Comparison of ENCODE assay signal across 1 cellular context in genomic region chr7:27211084-27211446, GRCh38.
TF ChIP-seq lines count a peak whose summit lies in the region.

No MANE protein-coding gene starts in this region.

TF ChIP-seq in HepG2, 621 proteins besides CTCF, POLR2A, EP300 and RAD21:
- TF ChIP-seq ARID5B (CRISPR knock-in tag; IDR thresholded peaks at IDR 0.05) (no peak), ZNF879 (CRISPR knock-in tag; IDR thresholded peaks at IDR 0.05) (no peak), ETV5 (CRISPR knock-in tag; IDR thresholded peaks at IDR 0.05; ENCODE audit: borderline replicate concordance) (no peak), DR1 (CRISPR knock-in tag; IDR thresholded peaks at IDR 0.05) (no peak), ZBTB39 (CRISPR knock-in tag; IDR thresholded peaks at IDR 0.05) (no peak), MLX (CRISPR knock-in tag; IDR thresholded peaks at IDR 0.05) (no peak), KMT2A (CRISPR knock-in tag; IDR thresholded peaks at IDR 0.05) (no peak), ZFX (CRISPR knock-in tag; IDR thresholded peaks at IDR 0.05; ENCODE audit: low read depth) (no peak), HNRNPK (IDR thresholded peaks at IDR 0.05; ENCODE audit: low read depth, low read length, poor library complexity, severe bottlenecking) (no peak), ZNF256 (CRISPR knock-in tag; conservative IDR thresholded peaks at IDR 0.05) (no peak), ZNF704 (CRISPR knock-in tag; IDR thresholded peaks at IDR 0.05; ENCODE audit: borderline replicate concordance) (no peak), SP2 (CRISPR knock-in tag; IDR thresholded peaks at IDR 0.05) (no peak), ZNF781 (CRISPR knock-in tag; IDR thresholded peaks at IDR 0.05; ENCODE audit: borderline replicate concordance, not compliant biosample characterization) (no peak), MEIS1 (CRISPR knock-in tag; IDR thresholded peaks at IDR 0.05; ENCODE audit: borderline replicate concordance) (no peak)
TF ChIP-seq in HepG2: peak in this region for 0.
